In the genomic region with DNA sequence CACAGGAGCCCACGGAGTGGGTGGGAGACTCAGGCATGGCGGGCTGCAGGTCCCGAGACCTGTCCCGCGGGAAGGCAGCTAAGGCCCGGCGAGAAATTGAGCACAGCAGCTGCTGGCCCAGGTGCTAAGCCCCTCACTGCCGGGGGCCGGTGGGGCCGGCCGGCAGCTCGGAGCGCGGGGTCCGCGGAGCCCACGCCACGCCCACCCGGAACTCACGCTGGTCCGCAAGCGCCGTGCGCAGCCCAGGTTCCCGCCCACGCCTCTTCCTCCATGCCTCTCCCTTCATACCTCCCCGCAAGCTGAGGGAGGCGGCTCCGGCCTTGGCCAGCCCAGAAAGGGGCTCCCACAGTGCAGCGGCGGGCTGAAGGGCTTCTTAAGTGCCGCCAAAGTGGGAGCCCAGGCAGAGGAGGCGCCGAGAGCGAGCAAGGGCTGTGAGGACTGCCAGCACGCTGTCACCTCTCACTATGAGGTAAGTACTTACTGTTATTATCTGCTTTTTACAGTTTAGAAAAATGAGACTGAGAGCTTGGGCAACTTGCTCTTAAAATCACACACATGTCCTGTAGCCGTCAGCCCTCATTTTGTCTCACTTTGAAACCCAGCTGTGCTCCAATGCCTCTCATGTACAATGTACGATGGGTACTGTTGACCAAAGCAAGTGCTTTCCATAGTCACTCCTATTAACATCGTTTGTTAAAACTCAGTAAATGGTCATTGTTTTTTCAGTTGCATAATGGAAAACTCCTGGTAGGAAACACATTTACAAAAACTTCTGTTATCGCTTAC, we compare ENCODE assay signal across 21 cellular contexts. TPM values are rescaled to one million over a fixed set of nuclear protein-coding genes. Genes with fewer than 3 reads are reported as not detected.
A peak's percentile ranks its signal among the peaks of the same experiment; 100 is the strongest.
DNase-seq lines count a peak whose midpoint lies in the region; ATAC-seq and TF ChIP-seq lines count a peak whose summit lies in the region.
"Had no signal": no experiment of that assay in that cellular context is flagged by ENCODE, and none has a peak within 500 bp of the region (broad histone marks: within the 10 kb centered on the region; RNA-seq: fewer than 3 reads in every experiment).

No MANE protein-coding gene starts in this region.

- no peak overlapping the region for H3K4me3 Mint-ChIP-seq in chondrocyte (ENCODE audit: unreplicated experiment)
- H3K4me3 Mint-ChIP-seq: CD14-positive monocyte, HFFc6 had no signal

- no peaks in the 10 kb centered on the region for H3K4me1 ChIP-seq in trophoblast cell (ENCODE audit: control insufficient read depth in 1 of 2, insufficient read depth in 2 of 2, low read length in 2 of 2)

- H3K27ac ChIP-seq in trophoblast cell (ENCODE audit: low read depth, low read length): no peak overlapping the region
- H3K27ac ChIP-seq: A549, HL-60, KMS-11 had no signal

- H3K4me2 ChIP-seq in trophoblast cell (ENCODE audit: low read length): no peak overlapping the region
- H3K4me2 ChIP-seq: A549, KMS-11 had no signal

- H3K14ac ChIP-seq in trophoblast cell (ENCODE audit: low read length): no peak overlapping the region

- no peaks in the 10 kb centered on the region for H3K36me3 Mint-ChIP-seq in chondrocyte (ENCODE audit: low read depth)
- H3K36me3 Mint-ChIP-seq: CD14-positive monocyte had no signal

- no peak overlapping the region for H2BK5ac ChIP-seq in trophoblast cell (ENCODE audit: low read depth, low read length, poor library complexity)

- no peak overlapping the region for H4K12ac ChIP-seq in trophoblast cell (ENCODE audit: low read depth, low read length)

- H3K4ac ChIP-seq in trophoblast cell (ENCODE audit: low read depth, low read length): no peak overlapping the region

- no peak overlapping the region for H2AFZ ChIP-seq in trophoblast cell (ENCODE audit: insufficient read depth, low read length, poor library complexity)

- H2BK12ac ChIP-seq in trophoblast cell (ENCODE audit: low read length): no peak overlapping the region

- no peaks in the 10 kb centered on the region for H3K36me3 ChIP-seq in trophoblast cell (ENCODE audit: control insufficient read depth in 1 of 2, insufficient read depth in 2 of 2, low read length in 2 of 2)
- H3K36me3 ChIP-seq: MG63 had no signal

- peak overlapping the region; percentile 3 for H3K27ac Mint-ChIP-seq in chondrocyte (ENCODE audit: unreplicated experiment)
- H3K27ac Mint-ChIP-seq: HFFc6 had no signal

- no peak overlapping the region for H2AK5ac ChIP-seq in trophoblast cell (ENCODE audit: low read length)

- WGBS in trophoblast cell (ENCODE audit: extremely low coverage, insufficient coverage, insufficient read length): no CpG with 5 or more reads among the region's 40 CpGs

- no peak overlapping the region for H3K9ac ChIP-seq in trophoblast cell (ENCODE audit: low read length)
- H3K9ac ChIP-seq: KMS-11 had no signal

- H2BK120ac ChIP-seq in trophoblast cell (ENCODE audit: insufficient read depth, low read length, poor library complexity): no peak overlapping the region

- H3K18ac ChIP-seq in trophoblast cell (ENCODE audit: low read length): no peak overlapping the region

- CTCF ChIA-PET in GM10248 (lab: Yijun Ruan, JAX): interaction anchor here (1.4 kb wide), 1 partner anchor 24 kb away, joined by 3 read pairs; no protein-coding TSS in a partner anchor

- no peak overlapping the region for H3K4me3 ChIP-seq in trophoblast cell (ENCODE audit: low read depth, low read length)
- H3K4me3 ChIP-seq: A549, MG63 had no signal

- POLR2A ChIA-PET in GM10248 (lab: Yijun Ruan, JAX): no interaction called here

- H4K91ac ChIP-seq in trophoblast cell (ENCODE audit: low read depth, low read length): no peak overlapping the region

- DNase-seq in NCI-H748 (lab: John Stamatoyannopoulos, UW; ENCODE audit: unreplicated experiment): peak; percentile 6
- no peak for DNase-seq in NCI-H748 treated with DMSO at 0.1 percent for 48 hours (lab: John Stamatoyannopoulos, UW)
- DNase-seq in HuH-7.5 (ENCODE audit: low spot score): peak; percentile 5
- DNase-seq in chondrocyte (ENCODE audit: low spot score): no peak
- DNase-seq in trophoblast cell: peak; percentile 69 to 78
- DNase-seq in GM10248 (ENCODE audit: extremely low spot score): no peak
- DNase-seq: DMS79, GDM1, GOT3, HFFc6, MG63, NCI-H1092 treated with DMSO at 0.1 percent for 48 hours, NCI-H187 treated with DMSO at 0.1 percent for 48 hours, NCI-H2171 treated with DMSO at 0.1 percent for 48 hours, NCI-H69 had no signal

- H3K9me3 Mint-ChIP-seq in chondrocyte (ENCODE audit: low read depth): no peaks in the 10 kb centered on the region

- no peak overlapping the region for H4K8ac ChIP-seq in trophoblast cell (ENCODE audit: low read depth, low read length)

- H3K79me2 ChIP-seq in trophoblast cell (ENCODE audit: control insufficient read depth, insufficient read depth, low read length, poor library complexity): no peaks in the 10 kb centered on the region

- H3K9me3 ChIP-seq in trophoblast cell (ENCODE audit: insufficient read depth, low read depth, low read length): no peaks in the 10 kb centered on the region
- H3K9me3 ChIP-seq: A549, MG63 had no signal

- peaks cover 6% of the 10 kb centered on the region for H3K4me1 Mint-ChIP-seq in chondrocyte (ENCODE audit: low read depth)
- H3K4me1 Mint-ChIP-seq: CD14-positive monocyte had no signal

- ATAC-seq in HG03457 (IDR thresholded peaks at IDR 0.05; ENCODE audit: unreplicated experiment) (no peak), HG03460 (IDR thresholded peaks at IDR 0.05; ENCODE audit: unreplicated experiment) (no peak)
- ATAC-seq: A549 had no signal

- peaks cover 3% of the 10 kb centered on the region for H3K27me3 Mint-ChIP-seq in chondrocyte (ENCODE audit: low read depth)

- no peak overlapping the region for H3K23ac ChIP-seq in trophoblast cell (ENCODE audit: low read length)

- H3K79me1 ChIP-seq in trophoblast cell (ENCODE audit: low read length): no peaks in the 10 kb centered on the region

- no peaks in the 10 kb centered on the region for H3K27me3 ChIP-seq in trophoblast cell (ENCODE audit: insufficient read depth, low read length)
- H3K27me3 ChIP-seq: MG63 had no signal

- TF ChIP-seq CTCF in chondrocyte (IDR thresholded peaks at IDR 0.05) (no peak), GM10248 (IDR thresholded peaks at IDR 0.05; ENCODE audit: control extremely low read depth, extremely low read depth, low read depth, missing control alignments) (no peak)

RNA-seq across cellular contexts. Expression of gene OR10D3, which starts 12.2 kb away (rescaled TPM):
- not detected in 3 replicates for total RNA-seq in chondrocyte
- polyA plus RNA-seq in trophoblast cell (2013): not detected in 2 replicates
- total RNA-seq: HFFc6 had no signal
- polyA plus RNA-seq: A549, CD14-positive monocyte had no signal

RNA-seq across cellular contexts. Expression of gene VWA5A, which starts 55.7 kb away (rescaled TPM):
- total RNA-seq in chondrocyte: 2.7 to 11.0 TPM (median 3.1 TPM) in 3 replicates
- 12.4 and 13.3 TPM in 2 replicates for polyA plus RNA-seq in trophoblast cell (2013)

Comparison
In these comparisons a context has a peak if more than half of its experiments do, and no peak if none do; other contexts are left out.
1. DNase-seq: peak in NCI-H748 (single experiment), HuH-7.5 (single experiment) and trophoblast cell (2 of 2); none in NCI-H748 treated with DMSO at 0.1 percent for 48 hours (single experiment), chondrocyte (single experiment) and GM10248 (single experiment).